In the genomic region with DNA sequence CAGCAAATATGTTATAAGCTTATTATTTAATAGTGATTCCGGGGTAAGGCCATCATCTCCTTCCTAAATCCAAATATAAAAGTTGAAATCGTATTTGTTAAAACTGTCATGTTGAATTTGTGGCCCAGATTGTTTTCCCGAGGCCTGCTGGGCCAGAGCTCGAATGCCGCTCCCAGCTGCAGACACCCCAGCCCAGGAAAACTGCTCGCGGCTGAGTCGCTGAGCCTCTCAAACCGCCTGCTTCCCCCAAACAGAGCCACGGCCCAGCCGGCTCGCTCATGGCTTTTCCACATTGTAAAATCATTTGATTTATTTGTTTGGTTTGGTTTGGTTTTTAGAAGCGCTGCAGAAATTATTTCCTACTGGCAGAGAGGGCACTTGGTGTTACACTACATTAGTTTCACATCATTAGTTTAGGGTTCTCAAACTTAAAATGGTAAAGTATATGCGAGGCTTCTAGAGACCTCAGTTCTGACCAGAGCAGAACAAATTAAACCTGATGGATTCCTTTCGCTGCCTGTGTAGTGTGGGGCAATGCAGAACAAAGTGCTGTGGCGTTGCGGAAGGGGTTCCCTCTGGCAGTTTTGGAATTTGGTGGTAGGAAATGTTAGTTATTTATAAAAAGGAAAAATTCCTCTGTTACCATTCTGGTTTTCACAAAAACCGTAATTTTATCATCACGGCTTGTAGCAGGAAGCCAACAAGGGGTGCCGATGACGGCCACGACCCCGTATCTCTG, we compare ENCODE assay signal across 8 cellular contexts.
DNase-seq lines count a peak whose midpoint lies in the region; ATAC-seq and TF ChIP-seq lines count a peak whose summit lies in the region.

No MANE protein-coding gene starts in this region.

- peak overlapping the region; percentile 65 for H3K9ac ChIP-seq in skeletal muscle satellite cell (ENCODE audit: low read depth, low read length)

- DNase-seq in NCI-H510A treated with DMSO at 0.1 percent for 48 hours (lab: John Stamatoyannopoulos, UW) (peak; percentile 34), NCI-H510A (lab: John Stamatoyannopoulos, UW) (no peak), SHP77 (lab: John Stamatoyannopoulos, UW) (peak; percentile 33 to 74), GM03348 (ENCODE audit: low spot score) (no peak)

- H3K4me1 ChIP-seq in gastroesophageal sphincter (peaks cover 0 to 25% (median 0%) of the 10 kb centered on the region in 3 donors), skeletal muscle satellite cell (ENCODE audit: control insufficient read depth, insufficient read depth, low read length) (peaks cover 30% of the 10 kb centered on the region)

- H3K4me2 ChIP-seq in skeletal muscle satellite cell (ENCODE audit: low read length), result peak overlapping the region; percentile 100

- no peak for TF ChIP-seq EP300 in gastroesophageal sphincter (IDR thresholded peaks at IDR 0.05)

- WGBS in gastroesophageal sphincter (ENCODE audit: low coverage in 1 of 2), 2 donors, result 48 to 91% methylated on average over 14 to 16 of the region's 23 CpGs

- no peaks in the 10 kb centered on the region for H3K36me3 ChIP-seq in gastroesophageal sphincter
- H3K36me3 ChIP-seq in skeletal muscle satellite cell (ENCODE audit: insufficient read depth, low read length), result no peaks in the 10 kb centered on the region

- no peak for TF ChIP-seq CTCF in gastroesophageal sphincter (IDR thresholded peaks at IDR 0.05)

- H3K27me3 ChIP-seq in gastroesophageal sphincter (no peaks in the 10 kb centered on the region), skeletal muscle satellite cell (ENCODE audit: control insufficient read depth, insufficient read depth, low read length) (peaks cover 17% of the 10 kb centered on the region)

- TF ChIP-seq POLR2A in gastroesophageal sphincter (IDR thresholded peaks at IDR 0.05), result no peak

- peak overlapping the region in 1 of 4 donors; percentile 64 for H3K27ac ChIP-seq in gastroesophageal sphincter

- H3K4me3 ChIP-seq in gastroesophageal sphincter (peak overlapping the region; percentile 21 to 58), skeletal muscle satellite cell (ENCODE audit: low read length) (peak overlapping the region; percentile 75)

- ATAC-seq in gastroesophageal sphincter (no peak), GM18502 (IDR thresholded peaks at IDR 0.05; ENCODE audit: poor library complexity, unreplicated experiment) (no peak), HG03342 (IDR thresholded peaks at IDR 0.05; ENCODE audit: unreplicated experiment) (no peak)

- no peaks in the 10 kb centered on the region for H3K9me3 ChIP-seq in gastroesophageal sphincter
- no peaks in the 10 kb centered on the region for H3K9me3 ChIP-seq in skeletal muscle satellite cell (replicated peaks; ENCODE audit: low read length)

Comparison
In these comparisons a context has a peak if more than half of its experiments do, and no peak if none do; other contexts are left out.
1. DNase-seq: peak in NCI-H510A treated with DMSO at 0.1 percent for 48 hours (single experiment) and SHP77 (2 of 2); none in NCI-H510A (single experiment) and GM03348 (single experiment).